Comparison of ENCODE assay signal across 10 cellular contexts in genomic region chr12:40192704-40193255, GRCh38. TPM values are rescaled to one million over a fixed set of nuclear protein-coding genes. Genes with fewer than 3 reads are reported as not detected.
DNase-seq lines count a peak whose midpoint lies in the region; ATAC-seq and TF ChIP-seq lines count a peak whose summit lies in the region.
"Had no signal": no experiment of that assay in that cellular context is flagged by ENCODE, and none has a peak within 500 bp of the region (broad histone marks: within the 10 kb centered on the region; RNA-seq: fewer than 3 reads in every experiment).

No MANE protein-coding gene starts in this region.

- no peak for DNase-seq in activated naive CD8-positive, alpha-beta T cell treated with anti-CD3 and anti-CD28 coated beads, Interleukin-2, amount 10 ng/mL, durations not matched to agents 7 days and 5 days
- no peak for DNase-seq in Caco-2
- DNase-seq in cerebellar cortex (ENCODE audit: low spot score) = no peak
- no peak for DNase-seq in tibial nerve (ENCODE audit: low spot score in 2 of 2)
- no peak for DNase-seq in MG63
- DNase-seq: effector CD4-positive, alpha-beta T cell; naive thymus-derived CD8-positive, alpha-beta T cell had no signal

- WGBS in tibial nerve, 2 donors = 76 to 84% methylated on average over 6 of the region's 6 CpGs

- no peak overlapping the region for H3K4me3 Mint-ChIP-seq in activated naive CD8-positive, alpha-beta T cell treated with anti-CD3 and anti-CD28 coated beads, Interleukin-2, amount 10 ng/mL, durations not matched to agents 7 days and 5 days
- no peak overlapping the region for H3K4me3 Mint-ChIP-seq in Caco-2 (ENCODE audit: unreplicated experiment)

- H3K4me3 ChIP-seq in Caco-2 (ENCODE audit: low read depth, low read length) (no peak overlapping the region), tibial nerve (no peak overlapping the region), MG63 (no peak overlapping the region)

- TF ChIP-seq POLR2A in tibial nerve (IDR thresholded peaks at IDR 0.05) = no peak

- no peaks in the 10 kb centered on the region for H3K9me3 ChIP-seq in Caco-2
- peaks cover 0 to 11% (median 0%) of the 10 kb centered on the region in 4 donors for H3K9me3 ChIP-seq in tibial nerve
- H3K9me3 ChIP-seq in MG63 = no peaks in the 10 kb centered on the region

- no TSS peak for BruUV-seq in Caco-2 (replicated peaks; lab: Mats Ljungman, UMichigan)

- no peaks in the 10 kb centered on the region for H3K27me3 ChIP-seq in Caco-2 (replicated peaks; ENCODE audit: control insufficient read depth, insufficient read depth, low read length)
- no peaks in the 10 kb centered on the region for H3K27me3 ChIP-seq in tibial nerve
- no peaks in the 10 kb centered on the region for H3K27me3 ChIP-seq in MG63

- TF ChIP-seq CTCF in Caco-2 (IDR thresholded peaks at IDR 0.05; ENCODE audit: insufficient read depth in 1 of 2, low read depth in 1 of 2, low read length in 1 of 2, severe bottlenecking in 1 of 2, unreplicated experiment in 1 of 2) (no peak), tibial nerve (IDR thresholded peaks at IDR 0.05) (no peak)

- CTCF ChIA-PET in Caco-2 (lab: Charles Lee) = no interaction called here

- peaks cover 3% of the 10 kb centered on the region for H3K36me3 Mint-ChIP-seq in activated naive CD8-positive, alpha-beta T cell treated with anti-CD3 and anti-CD28 coated beads, Interleukin-2, amount 10 ng/mL, durations not matched to agents 7 days and 5 days
- H3K36me3 Mint-ChIP-seq in Caco-2 (ENCODE audit: insufficient read depth, unreplicated experiment) = no peaks in the 10 kb centered on the region

- H3K36me3 ChIP-seq in Caco-2 (ENCODE audit: control insufficient read depth, insufficient read depth, low read length) (no peaks in the 10 kb centered on the region), tibial nerve (no peaks in the 10 kb centered on the region), MG63 (no peaks in the 10 kb centered on the region)

- ATAC-seq in GM18499 (IDR thresholded peaks at IDR 0.05; ENCODE audit: insufficient read depth, unreplicated experiment) (peak; percentile 97), GM21390 (IDR thresholded peaks at IDR 0.05; ENCODE audit: unreplicated experiment) (peak; percentile 98), HG03439 (IDR thresholded peaks at IDR 0.05; ENCODE audit: unreplicated experiment) (peak; percentile 97)
- ATAC-seq in activated naive CD8-positive, alpha-beta T cell treated with anti-CD3 and anti-CD28 coated beads, Interleukin-2, amount 10 ng/mL, durations not matched to agents 7 days and 5 days (ENCODE audit: low read depth) = peak; percentile 90

- POLR2A ChIA-PET in activated naive CD8-positive, alpha-beta T cell treated with anti-CD3 and anti-CD28 coated beads, Interleukin-2, amount 10 ng/mL, durations not matched to agents 7 days and 5 days (lab: Charles Lee) = no interaction called here
- POLR2A ChIA-PET in Caco-2 (lab: Charles Lee) = no interaction called here

- peak overlapping the region in 1 of 4 donors; percentile 23 for H3K27ac ChIP-seq in tibial nerve

- peaks cover 11% of the 10 kb centered on the region for H3K27me3 Mint-ChIP-seq in activated naive CD8-positive, alpha-beta T cell treated with anti-CD3 and anti-CD28 coated beads, Interleukin-2, amount 10 ng/mL, durations not matched to agents 7 days and 5 days
- H3K27me3 Mint-ChIP-seq in Caco-2 (ENCODE audit: insufficient read depth, unreplicated experiment) = no peaks in the 10 kb centered on the region

- H3K27ac Mint-ChIP-seq in activated naive CD8-positive, alpha-beta T cell treated with anti-CD3 and anti-CD28 coated beads, Interleukin-2, amount 10 ng/mL, durations not matched to agents 7 days and 5 days = peak overlapping the region; percentile 18
- H3K27ac Mint-ChIP-seq in Caco-2 (ENCODE audit: unreplicated experiment) = no peak overlapping the region

- intact Hi-C loops in Caco-2 (cut with micrococcal nuclease; ENCODE audit: unreplicated experiment) = no loop called here

- H3K4me1 Mint-ChIP-seq in activated naive CD8-positive, alpha-beta T cell treated with anti-CD3 and anti-CD28 coated beads, Interleukin-2, amount 10 ng/mL, durations not matched to agents 7 days and 5 days = peaks cover 13% of the 10 kb centered on the region
- H3K4me1 Mint-ChIP-seq in Caco-2 (ENCODE audit: low read depth, unreplicated experiment) = no peaks in the 10 kb centered on the region

- no peak for TF ChIP-seq EP300 in tibial nerve (IDR thresholded peaks at IDR 0.05)

- no peaks in the 10 kb centered on the region for H3K4me1 ChIP-seq in Caco-2
- no peaks in the 10 kb centered on the region for H3K4me1 ChIP-seq in tibial nerve

- peaks cover 6% of the 10 kb centered on the region for H3K9me3 Mint-ChIP-seq in activated naive CD8-positive, alpha-beta T cell treated with anti-CD3 and anti-CD28 coated beads, Interleukin-2, amount 10 ng/mL, durations not matched to agents 7 days and 5 days
- H3K9me3 Mint-ChIP-seq in Caco-2 (ENCODE audit: unreplicated experiment) = no peaks in the 10 kb centered on the region

RNA-seq across cellular contexts. Expression of gene LRRK2, which starts 32.0 kb away (rescaled TPM):
- under 1 TPM; 0.40 to 0.64 TPM for total RNA-seq in activated naive CD8-positive, alpha-beta T cell treated with anti-CD3 and anti-CD28 coated beads, Interleukin-2, amount 10 ng/mL, durations not matched to agents 7 days and 5 days
- 0.11 and 0.21 TPM in 2 replicates for total RNA-seq in Caco-2 (2022)
- 10 to 100 TPM; 29.6 to 38.5 (median 32.3) TPM for total RNA-seq in tibial nerve
- 0.76 and 2.3 TPM in 2 replicates for total RNA-seq in MG63 (2014; rRNA removed; shearing (Covaris generic); ENCODE audit: low replicate concordance)
